Comparison of ENCODE assay signal across 23 cellular contexts in genomic region chr17:33560165-33560564, GRCh38.
DNase-seq lines count a peak whose midpoint lies in the region; ATAC-seq and TF ChIP-seq lines count a peak whose summit lies in the region.
"Had no signal": no experiment of that assay in that cellular context is flagged by ENCODE, and none has a peak within 500 bp of the region (broad histone marks: within the 10 kb centered on the region; RNA-seq: fewer than 3 reads in every experiment).

No MANE protein-coding gene starts in this region.

- H3K9me3 Mint-ChIP-seq in chondrocyte (ENCODE audit: low read depth): peaks cover 13% of the 10 kb centered on the region
- H3K9me3 Mint-ChIP-seq in CD14-positive monocyte: peaks cover 6 to 12% (median 9%) of the 10 kb centered on the region in 7 donors

- H3K27me3 ChIP-seq in PC-3 (ENCODE audit: low read length): no peaks in the 10 kb centered on the region
- H3K27me3 ChIP-seq: ascending aorta, colonic mucosa, neural progenitor cell, Peyer's patch had no signal

- POLR2A ChIA-PET in PC-3 (lab: Charles Lee; ENCODE audit: unreplicated experiment): no interaction called here

- H3K27ac Mint-ChIP-seq in chondrocyte (ENCODE audit: unreplicated experiment) (peak overlapping the region; percentile 81), CD14-positive monocyte (no peak overlapping the region)
- H3K27ac Mint-ChIP-seq: activated CD8-positive, alpha-beta T cell treated with anti-CD3 and anti-CD28 coated beads, Interleukin-2, amount 10 ng/mL, durations not matched to agents 7 days and 5 days; activated naive CD4-positive, alpha-beta T cell treated with anti-CD3 and anti-CD28 coated beads for 36 hours; GM23338; IgD-negative memory B cell; neural progenitor cell had no signal

- no peaks in the 10 kb centered on the region for H4K20me1 ChIP-seq in PC-3 (ENCODE audit: low read length)

- no peaks in the 10 kb centered on the region for H3K36me3 ChIP-seq in mesodermal cell (ENCODE audit: control insufficient read depth, insufficient read depth, low read length)
- H3K36me3 ChIP-seq in PC-3 (ENCODE audit: low read depth, low read length): no peaks in the 10 kb centered on the region
- H3K36me3 ChIP-seq: ascending aorta, colonic mucosa, neural progenitor cell, Peyer's patch had no signal

- CTCF ChIA-PET in PC-3 (lab: Charles Lee): no interaction called here

- H3K4me1 ChIP-seq in mesodermal cell (ENCODE audit: control insufficient read depth, insufficient read depth, low read length, poor library complexity, severe bottlenecking) (peaks cover 11% of the 10 kb centered on the region), PC-3 (ENCODE audit: insufficient read depth, low read length) (no peaks in the 10 kb centered on the region)
- H3K4me1 ChIP-seq: ascending aorta, colonic mucosa, neural progenitor cell, Peyer's patch, psoas muscle had no signal

- H2AFZ ChIP-seq in PC-3 (ENCODE audit: low read length): no peak overlapping the region
- H2AFZ ChIP-seq: GM23338, neural progenitor cell had no signal

- H3K27me3 Mint-ChIP-seq in chondrocyte (ENCODE audit: low read depth) (no peaks in the 10 kb centered on the region), CD14-positive monocyte (ENCODE audit: low read depth in 3 of 3) (peaks cover 0 to 2% (median 0%) of the 10 kb centered on the region in 3 donors)
- H3K27me3 Mint-ChIP-seq: IgD-negative memory B cell had no signal

- no peaks in the 10 kb centered on the region for H3K9me2 ChIP-seq in PC-3 (replicated peaks; ENCODE audit: low read length)

- intact Hi-C loops in PC-3 (cut with micrococcal nuclease) (no loop called here), left ventricle myocardium superior (cut with micrococcal nuclease) (no loop called here), CD14-positive monocyte (cut with micrococcal nuclease) (no loop called here)

- H3K79me2 ChIP-seq in PC-3 (ENCODE audit: low read length): no peaks in the 10 kb centered on the region

- no peak for ATAC-seq in PC-3
- no peak for ATAC-seq in left ventricle myocardium superior
- ATAC-seq: activated CD8-positive, alpha-beta T cell treated with anti-CD3 and anti-CD28 coated beads, Interleukin-2, amount 10 ng/mL, durations not matched to agents 7 days and 5 days; activated T-cell treated with anti-CD3 and anti-CD28 coated beads, Interleukin-2, amount 50 U/mL, for 4 hours; GM23338; psoas muscle had no signal

- peak; percentile 61 for DNase-seq in AG10803 (ENCODE audit: low read depth)
- DNase-seq in Jurkat, Clone E6-1 (ENCODE audit: low read depth, low spot score): peak; percentile 38
- no peak for DNase-seq in chondrocyte (ENCODE audit: low spot score)
- DNase-seq in PC-3: no peak
- DNase-seq in left ventricle myocardium superior: no peak
- DNase-seq in CD14-positive monocyte (ENCODE audit: low spot score): no peak
- DNase-seq in DMS153 (lab: John Stamatoyannopoulos, UW): no peak
- DNase-seq: activated CD8-positive, alpha-beta T cell treated with anti-CD3 and anti-CD28 coated beads, Interleukin-2, amount 10 ng/mL, durations not matched to agents 7 days and 5 days; activated naive CD4-positive, alpha-beta T cell treated with anti-CD3 and anti-CD28 coated beads for 36 hours; activated T-cell treated with anti-CD3 and anti-CD28 coated beads, Interleukin-2, amount 50 U/mL, for 4 hours; colonic mucosa; COR-L47; NCI-H187; NCI-H446; Peyer's patch; psoas muscle; stimulated activated CD4-positive, alpha-beta T cell treated with anti-CD3 and anti-CD28 coated beads, Interleukin-4, amount 100 ng/mL, for 4 hours had no signal

- H3K27ac ChIP-seq in mesodermal cell (ENCODE audit: low read depth, low read length, severe bottlenecking) (peak overlapping the region; percentile 42), PC-3 (ENCODE audit: low read length) (no peak overlapping the region)
- H3K27ac ChIP-seq: colonic mucosa, neural progenitor cell, Peyer's patch, psoas muscle, SK-N-MC had no signal

- H3K9ac ChIP-seq in PC-3 (ENCODE audit: low read length): no peak overlapping the region
- H3K9ac ChIP-seq: neural progenitor cell had no signal

- no peak for TF ChIP-seq CTCF in AG10803 (conservative IDR thresholded peaks at IDR 0.05; ENCODE audit: low read length)
- TF ChIP-seq CTCF in chondrocyte (IDR thresholded peaks at IDR 0.05): no peak
- no peak for TF ChIP-seq CTCF in PC-3 (conservative IDR thresholded peaks at IDR 0.05; ENCODE audit: low read depth, low read length)
- TF ChIP-seq CTCF in CD14-positive monocyte (IDR thresholded peaks at IDR 0.05): no peak

- peak overlapping the region; percentile 11 for H3K4me3 Mint-ChIP-seq in chondrocyte (ENCODE audit: unreplicated experiment)
- no peak overlapping the region for H3K4me3 Mint-ChIP-seq in CD14-positive monocyte
- H3K4me3 Mint-ChIP-seq: activated CD8-positive, alpha-beta T cell treated with anti-CD3 and anti-CD28 coated beads, Interleukin-2, amount 10 ng/mL, durations not matched to agents 7 days and 5 days; activated naive CD4-positive, alpha-beta T cell treated with anti-CD3 and anti-CD28 coated beads for 36 hours; activated T-cell treated with anti-CD3 and anti-CD28 coated beads, Interleukin-2, amount 50 U/mL, for 4 hours; GM23338; IgD-negative memory B cell; neural progenitor cell had no signal

- H3K4me3 ChIP-seq in AG10803 (ENCODE audit: low read length) (no peak overlapping the region), mesodermal cell (ENCODE audit: extremely low read depth, insufficient read depth, low read length, poor library complexity, severe bottlenecking) (no peak overlapping the region), PC-3 (ENCODE audit: low read length) (no peak overlapping the region)
- no peak overlapping the region for H3K4me3 ChIP-seq in Jurkat, Clone E6-1 (ENCODE audit: low read length)
- H3K4me3 ChIP-seq: ascending aorta, colonic mucosa, GM23338, neural progenitor cell, Peyer's patch, psoas muscle, SK-N-MC had no signal

- H3K4me1 Mint-ChIP-seq in chondrocyte (ENCODE audit: low read depth) (peaks cover 32% of the 10 kb centered on the region), CD14-positive monocyte (peaks cover 3% of the 10 kb centered on the region)
- H3K4me1 Mint-ChIP-seq: IgD-negative memory B cell, neural progenitor cell had no signal

- no TSS peak for BruUV-seq in PC-3 (replicated peaks; lab: Mats Ljungman, UMichigan)

- no peaks in the 10 kb centered on the region for H3K36me3 Mint-ChIP-seq in chondrocyte (ENCODE audit: low read depth)
- H3K36me3 Mint-ChIP-seq in CD14-positive monocyte: no peaks in the 10 kb centered on the region
- H3K36me3 Mint-ChIP-seq: IgD-negative memory B cell, neural progenitor cell had no signal

- H3K4me2 ChIP-seq in PC-3 (ENCODE audit: low read length): no peak overlapping the region
- H3K4me2 ChIP-seq: GM23338, neural progenitor cell had no signal

- no peaks in the 10 kb centered on the region for H3F3A ChIP-seq in PC-3 (ENCODE audit: low read length, unreplicated experiment)

- WGBS in mesodermal cell (ENCODE audit: insufficient coverage in 2 of 2), 2 experiments: 100% methylated on average over 1 to 2 of the region's 5 CpGs

- H3K9me3 ChIP-seq in mesodermal cell (ENCODE audit: control insufficient read depth, low read length): no peaks in the 10 kb centered on the region
- H3K9me3 ChIP-seq in PC-3 (ENCODE audit: low read length): no peaks in the 10 kb centered on the region
- H3K9me3 ChIP-seq: colonic mucosa, Peyer's patch had no signal

Comparison
In these comparisons a context has a peak if more than half of its experiments do, and no peak if none do; other contexts are left out.
1. DNase-seq: peak in AG10803 (single experiment) and Jurkat, Clone E6-1 (single experiment); none in chondrocyte (single experiment), PC-3 (single experiment), left ventricle myocardium superior (single experiment), CD14-positive monocyte (single experiment) and DMS153 (single experiment).